Comparison of ENCODE assay signal across 1 cellular context in the genomic region with DNA sequence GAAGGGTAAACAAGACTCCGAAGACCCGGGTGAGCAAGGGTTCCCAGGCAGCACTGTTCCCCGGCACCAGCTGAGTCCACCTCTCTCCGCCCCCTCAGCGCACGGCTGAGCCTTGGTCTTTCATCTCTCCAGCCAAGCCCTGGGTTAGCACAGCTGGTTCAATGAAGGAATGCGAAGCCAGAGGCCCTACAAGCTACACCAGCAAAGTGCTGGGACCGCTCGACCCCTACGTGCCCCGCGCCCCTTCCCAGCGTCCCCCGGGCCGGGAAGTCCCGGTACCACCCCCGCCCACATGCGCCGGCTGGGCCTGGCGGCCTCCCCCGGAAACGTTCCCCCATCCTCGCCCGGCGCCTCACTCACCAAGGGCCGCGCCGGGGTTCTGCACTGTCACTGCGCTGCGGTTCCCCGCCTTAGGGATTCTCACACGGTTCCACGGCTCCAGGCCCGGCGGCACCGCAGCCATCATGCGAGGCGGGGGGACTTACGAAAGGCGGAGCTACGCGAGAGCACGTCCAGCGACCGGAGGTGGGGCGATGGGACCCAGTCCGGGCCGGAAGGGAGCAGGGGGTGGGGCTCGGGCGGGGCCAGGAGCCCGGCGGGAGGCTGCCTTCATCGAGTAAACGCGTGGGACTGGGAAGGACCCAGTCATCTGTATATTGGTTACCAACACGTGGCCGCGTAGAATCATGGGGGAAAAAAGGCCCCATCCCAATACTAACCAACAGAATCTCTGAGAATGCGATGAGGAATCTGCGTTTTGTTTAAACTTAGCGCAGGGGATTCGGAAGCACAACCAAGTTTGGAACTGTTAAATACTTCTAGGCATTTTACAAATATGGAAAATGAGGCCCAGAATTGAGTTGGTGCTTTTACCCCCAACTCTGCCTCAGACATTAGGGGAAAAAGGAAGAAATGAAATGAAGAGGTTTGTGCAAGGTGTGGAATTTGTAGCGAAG.
TF ChIP-seq lines count a peak whose summit lies in the region.

No MANE protein-coding gene starts in this region.

TF ChIP-seq in K562, 482 proteins besides CTCF, POLR2A, EP300 and RAD21 (continued from another document and continues in another):
- TF ChIP-seq, protein P1, sequence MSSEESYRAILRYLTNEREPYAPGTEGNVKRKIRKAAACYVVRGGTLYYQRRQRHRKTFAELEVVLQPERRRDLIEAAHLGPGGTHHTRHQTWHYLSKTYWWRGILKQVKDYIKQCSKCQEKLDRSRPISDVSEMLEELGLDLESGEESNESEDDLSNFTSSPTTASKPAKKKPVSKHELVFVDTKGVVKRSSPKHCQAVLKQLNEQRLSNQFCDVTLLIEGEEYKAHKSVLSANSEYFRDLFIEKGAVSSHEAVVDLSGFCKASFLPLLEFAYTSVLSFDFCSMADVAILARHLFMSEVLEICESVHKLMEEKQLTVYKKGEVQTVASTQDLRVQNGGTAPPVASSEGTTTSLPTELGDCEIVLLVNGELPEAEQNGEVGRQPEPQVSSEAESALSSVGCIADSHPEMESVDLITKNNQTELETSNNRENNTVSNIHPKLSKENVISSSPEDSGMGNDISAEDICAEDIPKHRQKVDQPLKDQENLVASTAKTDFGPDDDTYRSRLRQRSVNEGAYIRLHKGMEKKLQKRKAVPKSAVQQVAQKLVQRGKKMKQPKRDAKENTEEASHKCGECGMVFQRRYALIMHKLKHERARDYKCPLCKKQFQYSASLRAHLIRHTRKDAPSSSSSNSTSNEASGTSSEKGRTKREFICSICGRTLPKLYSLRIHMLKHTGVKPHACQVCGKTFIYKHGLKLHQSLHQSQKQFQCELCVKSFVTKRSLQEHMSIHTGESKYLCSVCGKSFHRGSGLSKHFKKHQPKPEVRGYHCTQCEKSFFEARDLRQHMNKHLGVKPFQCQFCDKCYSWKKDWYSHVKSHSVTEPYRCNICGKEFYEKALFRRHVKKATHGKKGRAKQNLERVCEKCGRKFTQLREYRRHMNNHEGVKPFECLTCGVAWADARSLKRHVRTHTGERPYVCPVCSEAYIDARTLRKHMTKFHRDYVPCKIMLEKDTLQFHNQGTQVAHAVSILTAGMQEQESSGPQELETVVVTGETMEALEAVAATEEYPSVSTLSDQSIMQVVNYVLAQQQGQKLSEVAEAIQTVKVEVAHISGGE (CRISPR knock-in tag; IDR thresholded peaks at IDR 0.05) = peak; percentile 60 to 94 (median 68); a peak in 4 of 6 replicates
- TF ChIP-seq POLR2B (IDR thresholded peaks at IDR 0.05; ENCODE audit: low read depth, partially characterized antibody) = peak; percentile 42
- TF ChIP-seq ZNF444 (CRISPR knock-in tag; IDR thresholded peaks at IDR 0.05) = no peak
- TF ChIP-seq CHD2 (IDR thresholded peaks at IDR 0.05; ENCODE audit: low read depth, low read length) = peak; percentile 52; the same call in 1 of the 2 replicates
- TF ChIP-seq MYNN (IDR thresholded peaks at IDR 0.05) = no peak
- no peak for TF ChIP-seq MYNN (CRISPR knock-in tag; IDR thresholded peaks at IDR 0.05)
- TF ChIP-seq, protein P2, sequence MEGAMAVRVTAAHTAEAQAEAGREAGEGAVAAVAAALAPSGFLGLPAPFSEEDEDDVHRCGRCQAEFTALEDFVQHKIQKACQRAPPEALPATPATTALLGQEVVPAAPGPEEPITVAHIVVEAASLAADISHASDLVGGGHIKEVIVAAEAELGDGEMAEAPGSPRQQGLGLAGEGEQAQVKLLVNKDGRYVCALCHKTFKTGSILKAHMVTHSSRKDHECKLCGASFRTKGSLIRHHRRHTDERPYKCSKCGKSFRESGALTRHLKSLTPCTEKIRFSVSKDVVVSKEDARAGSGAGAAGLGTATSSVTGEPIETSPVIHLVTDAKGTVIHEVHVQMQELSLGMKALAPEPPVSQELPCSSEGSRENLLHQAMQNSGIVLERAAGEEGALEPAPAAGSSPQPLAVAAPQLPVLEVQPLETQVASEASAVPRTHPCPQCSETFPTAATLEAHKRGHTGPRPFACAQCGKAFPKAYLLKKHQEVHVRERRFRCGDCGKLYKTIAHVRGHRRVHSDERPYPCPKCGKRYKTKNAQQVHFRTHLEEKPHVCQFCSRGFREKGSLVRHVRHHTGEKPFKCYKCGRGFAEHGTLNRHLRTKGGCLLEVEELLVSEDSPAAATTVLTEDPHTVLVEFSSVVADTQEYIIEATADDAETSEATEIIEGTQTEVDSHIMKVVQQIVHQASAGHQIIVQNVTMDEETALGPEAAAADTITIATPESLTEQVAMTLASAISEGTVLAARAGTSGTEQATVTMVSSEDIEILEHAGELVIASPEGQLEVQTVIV (CRISPR knock-in tag; IDR thresholded peaks at IDR 0.05; ENCODE audit: borderline replicate concordance) = no peak
- TF ChIP-seq POLR2AphosphoS5 (IDR thresholded peaks at IDR 0.05; ENCODE audit: control insufficient read depth, insufficient read depth, low read depth, low read length) = peak; percentile 49; the same call in 1 of the 2 replicates
- TF ChIP-seq CCAR2 (IDR thresholded peaks at IDR 0.05; ENCODE audit: low read depth, low read length) = no peak
- TF ChIP-seq OTX1 (CRISPR knock-in tag; IDR thresholded peaks at IDR 0.05) = no peak
- TF ChIP-seq, protein P3, sequence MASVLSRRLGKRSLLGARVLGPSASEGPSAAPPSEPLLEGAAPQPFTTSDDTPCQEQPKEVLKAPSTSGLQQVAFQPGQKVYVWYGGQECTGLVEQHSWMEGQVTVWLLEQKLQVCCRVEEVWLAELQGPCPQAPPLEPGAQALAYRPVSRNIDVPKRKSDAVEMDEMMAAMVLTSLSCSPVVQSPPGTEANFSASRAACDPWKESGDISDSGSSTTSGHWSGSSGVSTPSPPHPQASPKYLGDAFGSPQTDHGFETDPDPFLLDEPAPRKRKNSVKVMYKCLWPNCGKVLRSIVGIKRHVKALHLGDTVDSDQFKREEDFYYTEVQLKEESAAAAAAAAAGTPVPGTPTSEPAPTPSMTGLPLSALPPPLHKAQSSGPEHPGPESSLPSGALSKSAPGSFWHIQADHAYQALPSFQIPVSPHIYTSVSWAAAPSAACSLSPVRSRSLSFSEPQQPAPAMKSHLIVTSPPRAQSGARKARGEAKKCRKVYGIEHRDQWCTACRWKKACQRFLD (CRISPR knock-in tag; IDR thresholded peaks at IDR 0.05) = peak; percentile 52; the same call in 1 of the 2 replicates
- TF ChIP-seq, protein P4, sequence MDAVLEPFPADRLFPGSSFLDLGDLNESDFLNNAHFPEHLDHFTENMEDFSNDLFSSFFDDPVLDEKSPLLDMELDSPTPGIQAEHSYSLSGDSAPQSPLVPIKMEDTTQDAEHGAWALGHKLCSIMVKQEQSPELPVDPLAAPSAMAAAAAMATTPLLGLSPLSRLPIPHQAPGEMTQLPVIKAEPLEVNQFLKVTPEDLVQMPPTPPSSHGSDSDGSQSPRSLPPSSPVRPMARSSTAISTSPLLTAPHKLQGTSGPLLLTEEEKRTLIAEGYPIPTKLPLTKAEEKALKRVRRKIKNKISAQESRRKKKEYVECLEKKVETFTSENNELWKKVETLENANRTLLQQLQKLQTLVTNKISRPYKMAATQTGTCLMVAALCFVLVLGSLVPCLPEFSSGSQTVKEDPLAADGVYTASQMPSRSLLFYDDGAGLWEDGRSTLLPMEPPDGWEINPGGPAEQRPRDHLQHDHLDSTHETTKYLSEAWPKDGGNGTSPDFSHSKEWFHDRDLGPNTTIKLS (IDR thresholded peaks at IDR 0.05; ENCODE audit: borderline replicate concordance, low read depth) = peak; percentile 34; the same call in 1 of the 2 replicates
- TF ChIP-seq TAF9B (IDR thresholded peaks at IDR 0.05; ENCODE audit: partially characterized antibody) = peak; percentile 44
- TF ChIP-seq ZFX (CRISPR knock-in tag; IDR thresholded peaks at IDR 0.05) = peak; percentile 83
- TF ChIP-seq, protein P5, sequence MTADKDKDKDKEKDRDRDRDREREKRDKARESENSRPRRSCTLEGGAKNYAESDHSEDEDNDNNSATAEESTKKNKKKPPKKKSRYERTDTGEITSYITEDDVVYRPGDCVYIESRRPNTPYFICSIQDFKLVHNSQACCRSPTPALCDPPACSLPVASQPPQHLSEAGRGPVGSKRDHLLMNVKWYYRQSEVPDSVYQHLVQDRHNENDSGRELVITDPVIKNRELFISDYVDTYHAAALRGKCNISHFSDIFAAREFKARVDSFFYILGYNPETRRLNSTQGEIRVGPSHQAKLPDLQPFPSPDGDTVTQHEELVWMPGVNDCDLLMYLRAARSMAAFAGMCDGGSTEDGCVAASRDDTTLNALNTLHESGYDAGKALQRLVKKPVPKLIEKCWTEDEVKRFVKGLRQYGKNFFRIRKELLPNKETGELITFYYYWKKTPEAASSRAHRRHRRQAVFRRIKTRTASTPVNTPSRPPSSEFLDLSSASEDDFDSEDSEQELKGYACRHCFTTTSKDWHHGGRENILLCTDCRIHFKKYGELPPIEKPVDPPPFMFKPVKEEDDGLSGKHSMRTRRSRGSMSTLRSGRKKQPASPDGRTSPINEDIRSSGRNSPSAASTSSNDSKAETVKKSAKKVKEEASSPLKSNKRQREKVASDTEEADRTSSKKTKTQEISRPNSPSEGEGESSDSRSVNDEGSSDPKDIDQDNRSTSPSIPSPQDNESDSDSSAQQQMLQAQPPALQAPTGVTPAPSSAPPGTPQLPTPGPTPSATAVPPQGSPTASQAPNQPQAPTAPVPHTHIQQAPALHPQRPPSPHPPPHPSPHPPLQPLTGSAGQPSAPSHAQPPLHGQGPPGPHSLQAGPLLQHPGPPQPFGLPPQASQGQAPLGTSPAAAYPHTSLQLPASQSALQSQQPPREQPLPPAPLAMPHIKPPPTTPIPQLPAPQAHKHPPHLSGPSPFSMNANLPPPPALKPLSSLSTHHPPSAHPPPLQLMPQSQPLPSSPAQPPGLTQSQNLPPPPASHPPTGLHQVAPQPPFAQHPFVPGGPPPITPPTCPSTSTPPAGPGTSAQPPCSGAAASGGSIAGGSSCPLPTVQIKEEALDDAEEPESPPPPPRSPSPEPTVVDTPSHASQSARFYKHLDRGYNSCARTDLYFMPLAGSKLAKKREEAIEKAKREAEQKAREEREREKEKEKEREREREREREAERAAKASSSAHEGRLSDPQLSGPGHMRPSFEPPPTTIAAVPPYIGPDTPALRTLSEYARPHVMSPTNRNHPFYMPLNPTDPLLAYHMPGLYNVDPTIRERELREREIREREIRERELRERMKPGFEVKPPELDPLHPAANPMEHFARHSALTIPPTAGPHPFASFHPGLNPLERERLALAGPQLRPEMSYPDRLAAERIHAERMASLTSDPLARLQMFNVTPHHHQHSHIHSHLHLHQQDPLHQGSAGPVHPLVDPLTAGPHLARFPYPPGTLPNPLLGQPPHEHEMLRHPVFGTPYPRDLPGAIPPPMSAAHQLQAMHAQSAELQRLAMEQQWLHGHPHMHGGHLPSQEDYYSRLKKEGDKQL (CRISPR knock-in tag; IDR thresholded peaks at IDR 0.05; ENCODE audit: borderline replicate concordance) = no peak
- TF ChIP-seq CBX3 (IDR thresholded peaks at IDR 0.05; ENCODE audit: borderline replicate concordance in 1 of 2, low read length in 2 of 2) = peak in 1 of 2 experiments; percentile 82; a peak in 1 of 3 replicates
- TF ChIP-seq HCFC1 (IDR thresholded peaks at IDR 0.05; ENCODE audit: low read depth, low read length) = peak; percentile 30; the same call in 1 of the 2 replicates
- TF ChIP-seq NR2C2 (CRISPR knock-in tag; IDR thresholded peaks at IDR 0.05) = no peak
- TF ChIP-seq NR2C2 (tag; IDR thresholded peaks at IDR 0.05) = peak; percentile 94
- TF ChIP-seq RFX1 (IDR thresholded peaks at IDR 0.05) = no peak
- TF ChIP-seq, protein P6, sequence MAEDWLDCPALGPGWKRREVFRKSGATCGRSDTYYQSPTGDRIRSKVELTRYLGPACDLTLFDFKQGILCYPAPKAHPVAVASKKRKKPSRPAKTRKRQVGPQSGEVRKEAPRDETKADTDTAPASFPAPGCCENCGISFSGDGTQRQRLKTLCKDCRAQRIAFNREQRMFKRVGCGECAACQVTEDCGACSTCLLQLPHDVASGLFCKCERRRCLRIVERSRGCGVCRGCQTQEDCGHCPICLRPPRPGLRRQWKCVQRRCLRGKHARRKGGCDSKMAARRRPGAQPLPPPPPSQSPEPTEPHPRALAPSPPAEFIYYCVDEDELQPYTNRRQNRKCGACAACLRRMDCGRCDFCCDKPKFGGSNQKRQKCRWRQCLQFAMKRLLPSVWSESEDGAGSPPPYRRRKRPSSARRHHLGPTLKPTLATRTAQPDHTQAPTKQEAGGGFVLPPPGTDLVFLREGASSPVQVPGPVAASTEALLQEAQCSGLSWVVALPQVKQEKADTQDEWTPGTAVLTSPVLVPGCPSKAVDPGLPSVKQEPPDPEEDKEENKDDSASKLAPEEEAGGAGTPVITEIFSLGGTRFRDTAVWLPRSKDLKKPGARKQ (CRISPR knock-in tag; IDR thresholded peaks at IDR 0.05) = no peak
- TF ChIP-seq ETV1 (tag; conservative IDR thresholded peaks at IDR 0.05; ENCODE audit: low read depth) = peak; percentile 53; the same call in 1 of the 2 replicates
- no peak for TF ChIP-seq ZNF408 (CRISPR knock-in tag; IDR thresholded peaks at IDR 0.05; ENCODE audit: low read depth)
- no peak for TF ChIP-seq MYBL2 (IDR thresholded peaks at IDR 0.05; ENCODE audit: low read depth)
- TF ChIP-seq MYBL2 (CRISPR knock-in tag; IDR thresholded peaks at IDR 0.05; ENCODE audit: borderline replicate concordance) = no peak
- no peak for TF ChIP-seq NCOA1 (IDR thresholded peaks at IDR 0.05; ENCODE audit: low read depth)
- TF ChIP-seq HDAC1 (IDR thresholded peaks at IDR 0.05) = peak in 1 of 2 experiments; percentile 74; a peak in 2 of 4 replicates
- TF ChIP-seq POLR2G (IDR thresholded peaks at IDR 0.05; ENCODE audit: low read depth, low read length) = peak; percentile 91
- TF ChIP-seq BRD9 (IDR thresholded peaks at IDR 0.05; ENCODE audit: low read depth, partially characterized antibody) = no peak
- TF ChIP-seq, protein P7, sequence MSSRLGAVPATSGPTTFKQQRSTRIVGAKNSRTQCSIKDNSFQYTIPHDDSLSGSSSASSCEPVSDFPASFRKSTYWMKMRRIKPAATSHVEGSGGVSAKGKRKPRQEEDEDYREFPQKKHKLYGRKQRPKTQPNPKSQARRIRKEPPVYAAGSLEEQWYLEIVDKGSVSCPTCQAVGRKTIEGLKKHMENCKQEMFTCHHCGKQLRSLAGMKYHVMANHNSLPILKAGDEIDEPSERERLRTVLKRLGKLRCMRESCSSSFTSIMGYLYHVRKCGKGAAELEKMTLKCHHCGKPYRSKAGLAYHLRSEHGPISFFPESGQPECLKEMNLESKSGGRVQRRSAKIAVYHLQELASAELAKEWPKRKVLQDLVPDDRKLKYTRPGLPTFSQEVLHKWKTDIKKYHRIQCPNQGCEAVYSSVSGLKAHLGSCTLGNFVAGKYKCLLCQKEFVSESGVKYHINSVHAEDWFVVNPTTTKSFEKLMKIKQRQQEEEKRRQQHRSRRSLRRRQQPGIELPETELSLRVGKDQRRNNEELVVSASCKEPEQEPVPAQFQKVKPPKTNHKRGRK (tag; IDR thresholded peaks at IDR 0.05) = peak; percentile 41; the same call in 1 of the 2 replicates
- no peak for TF ChIP-seq ESRRB (CRISPR knock-in tag; IDR thresholded peaks at IDR 0.05; ENCODE audit: borderline replicate concordance)
- TF ChIP-seq TAF1 (IDR thresholded peaks at IDR 0.05; ENCODE audit: control insufficient read depth, extremely low read depth, insufficient read depth, low read length, severe bottlenecking) = peak; percentile 79
- peak; percentile 85; the same call in 1 of the 2 replicates for TF ChIP-seq EP400 (IDR thresholded peaks at IDR 0.05)
